Comparison of ENCODE assay signal across 1 cellular context in the genomic region with DNA sequence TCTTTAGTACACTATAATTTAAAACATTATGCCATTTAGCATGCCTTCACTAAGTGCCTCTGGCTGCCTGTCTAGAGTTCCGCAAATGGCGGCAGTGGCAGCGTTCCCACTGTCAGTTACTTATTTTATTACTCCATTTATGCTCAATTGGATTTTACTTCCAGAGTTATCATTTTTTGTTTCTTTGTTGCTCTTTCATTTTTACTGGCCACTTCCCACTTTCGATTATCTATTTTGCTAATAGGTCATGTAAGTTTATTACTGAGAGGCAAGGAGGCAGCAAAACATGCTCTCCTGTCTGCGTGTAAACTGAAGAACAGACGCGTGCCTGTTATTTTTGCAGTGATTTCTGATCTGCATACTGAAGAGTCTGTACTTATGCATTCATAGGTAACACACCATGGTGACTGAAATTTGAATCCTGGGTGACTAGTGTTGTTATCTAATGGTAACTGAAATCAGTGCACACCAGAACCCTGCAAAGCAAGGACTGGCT.
TF ChIP-seq lines count a peak whose summit lies in the region.

No MANE protein-coding gene starts in this region.

TF ChIP-seq in GM12878, 131 proteins besides CTCF, POLR2A, EP300 and RAD21:
- TF ChIP-seq ETV6 (conservative IDR thresholded peaks at IDR 0.05 in 1 of 2, IDR thresholded peaks at IDR 0.05 in 1 of 2; ENCODE audit: borderline replicate concordance in 1 of 2, low read depth in 1 of 2) (peak in 1 of 2 experiments; percentile 56; a peak in 1 of 4 replicates), RAD51 (IDR thresholded peaks at IDR 0.05) (no peak), JUNB (IDR thresholded peaks at IDR 0.05) (peak; percentile 64), SPI1 (IDR thresholded peaks at IDR 0.05; ENCODE audit: borderline replicate concordance, insufficient read depth, low read depth, low read length) (peak; percentile 40; the same call in 1 of the 2 replicates), RFX5 (IDR thresholded peaks at IDR 0.05; ENCODE audit: low read depth, low read length) (no peak), RCOR1 (conservative IDR thresholded peaks at IDR 0.05; ENCODE audit: low read depth, low read length) (no peak)
- TF ChIP-seq, protein P1, sequence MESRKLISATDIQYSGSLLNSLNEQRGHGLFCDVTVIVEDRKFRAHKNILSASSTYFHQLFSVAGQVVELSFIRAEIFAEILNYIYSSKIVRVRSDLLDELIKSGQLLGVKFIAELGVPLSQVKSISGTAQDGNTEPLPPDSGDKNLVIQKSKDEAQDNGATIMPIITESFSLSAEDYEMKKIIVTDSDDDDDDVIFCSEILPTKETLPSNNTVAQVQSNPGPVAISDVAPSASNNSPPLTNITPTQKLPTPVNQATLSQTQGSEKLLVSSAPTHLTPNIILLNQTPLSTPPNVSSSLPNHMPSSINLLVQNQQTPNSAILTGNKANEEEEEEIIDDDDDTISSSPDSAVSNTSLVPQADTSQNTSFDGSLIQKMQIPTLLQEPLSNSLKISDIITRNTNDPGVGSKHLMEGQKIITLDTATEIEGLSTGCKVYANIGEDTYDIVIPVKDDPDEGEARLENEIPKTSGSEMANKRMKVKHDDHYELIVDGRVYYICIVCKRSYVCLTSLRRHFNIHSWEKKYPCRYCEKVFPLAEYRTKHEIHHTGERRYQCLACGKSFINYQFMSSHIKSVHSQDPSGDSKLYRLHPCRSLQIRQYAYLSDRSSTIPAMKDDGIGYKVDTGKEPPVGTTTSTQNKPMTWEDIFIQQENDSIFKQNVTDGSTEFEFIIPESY (IDR thresholded peaks at IDR 0.05), result no peak
